8 cellular contexts compared by ENCODE assay signal in the genomic region with DNA sequence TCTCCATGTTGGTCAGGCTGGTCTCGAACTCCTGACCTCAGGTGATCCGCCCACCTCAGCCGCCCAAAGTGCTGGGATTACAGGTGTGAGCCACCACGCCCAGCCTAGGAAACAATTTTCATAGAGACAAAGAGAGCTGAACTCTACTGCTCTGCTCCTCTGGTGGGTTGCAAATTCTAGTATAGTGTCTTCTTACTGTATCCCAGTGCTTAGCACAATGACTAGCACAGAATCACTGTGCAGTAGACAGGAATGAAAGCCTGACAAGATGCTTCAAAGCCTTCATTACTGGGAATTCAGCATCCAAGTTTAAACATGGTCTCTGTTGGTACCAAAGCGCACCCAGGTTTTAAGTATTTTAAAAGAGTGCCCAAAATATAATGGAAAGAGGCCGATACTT.
"Had no signal": no experiment of that assay in that cellular context is flagged by ENCODE, and none has a peak within 500 bp of the region (broad histone marks: within the 10 kb centered on the region; RNA-seq: fewer than 3 reads in every experiment).

No MANE protein-coding gene starts in this region.

- H3K4me3 ChIP-seq: K562 had no signal

- FAIRE-seq: HepG2, K562 had no signal

- DNase-seq: IMR-90, KBM-7, KG1 had no signal

- H3K36me3 Mint-ChIP-seq: IgD-negative memory B cell had no signal

- H3K4me1 Mint-ChIP-seq: IgD-negative memory B cell had no signal

- H3K9ac ChIP-seq: KMS-11 had no signal

- H3K27ac ChIP-seq: HL-60, KMS-11 had no signal

- H3K4me3 Mint-ChIP-seq: IgD-negative memory B cell had no signal

- H3K4me2 ChIP-seq: KMS-11 had no signal
